Comparison of ENCODE assay signal across 25 cellular contexts in the genomic region with DNA sequence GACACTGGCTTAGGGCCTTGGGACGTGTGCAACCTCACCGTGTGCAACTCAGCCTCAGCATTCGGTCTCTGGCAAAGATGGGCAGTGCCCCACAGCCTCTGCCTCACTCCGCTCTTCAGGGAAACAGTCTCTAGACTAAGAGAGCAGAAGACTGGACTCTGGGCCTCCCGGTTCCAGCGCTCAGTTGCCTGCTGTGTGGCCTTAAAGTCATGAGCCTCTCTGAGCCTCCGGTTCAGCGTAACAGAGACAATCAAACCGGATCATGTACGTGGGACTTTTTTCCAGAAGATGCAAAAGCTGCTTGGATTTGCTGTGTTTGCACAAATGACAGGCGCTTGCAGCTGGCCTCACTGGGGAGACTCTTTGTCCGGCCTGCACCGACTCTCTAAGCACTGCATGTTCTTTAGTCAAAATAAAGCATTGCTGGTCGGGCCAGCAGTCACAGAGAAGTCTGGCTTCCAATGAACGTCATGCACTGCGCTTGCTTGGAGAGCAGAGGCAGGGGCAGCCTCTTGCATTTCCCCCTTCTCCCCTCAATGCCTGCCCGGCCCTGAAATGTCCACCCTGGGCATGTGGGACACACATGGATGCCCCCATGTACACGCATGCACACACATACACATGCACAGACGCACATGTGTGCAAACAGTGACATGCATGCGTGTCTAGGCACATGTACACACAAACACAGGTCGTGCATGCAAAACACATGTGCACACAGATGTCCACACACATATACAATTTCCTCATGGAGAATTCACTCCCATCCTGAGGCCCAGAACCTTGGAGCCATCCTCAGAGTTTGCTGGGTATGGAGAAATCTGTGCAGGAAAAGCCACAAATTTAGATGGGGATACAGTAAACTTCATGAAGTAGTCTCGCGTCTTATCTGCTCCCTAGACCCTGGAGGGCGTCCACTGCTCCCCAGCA.
DNase-seq lines count a peak whose midpoint lies in the region; ATAC-seq, FAIRE-seq and TF ChIP-seq lines count a peak whose summit lies in the region.
"Had no signal": no experiment of that assay in that cellular context is flagged by ENCODE, and none has a peak within 500 bp of the region (broad histone marks: within the 10 kb centered on the region; RNA-seq: fewer than 3 reads in every experiment).

No MANE protein-coding gene starts in this region.

- no peak for FAIRE-seq in H1 (lab: Jason Lieb, UNC)
- FAIRE-seq: islet of Langerhans had no signal

- H4K5ac ChIP-seq in H1 (ENCODE audit: insufficient read length, low read depth, low read length): no peak overlapping the region

- H3K27me3 Mint-ChIP-seq in neural progenitor cell (ENCODE audit: insufficient read depth, low read depth): peaks cover 17% of the 10 kb centered on the region
- H3K27me3 Mint-ChIP-seq: stimulated activated naive CD8-positive, alpha-beta T cell treated with anti-CD3 and anti-CD28 coated beads, Interleukin-15, Interleukin-2, amounts not matched to agents 100 ng/mL and 50 ng/mL, for 24 hours had no signal

- H2BK120ac ChIP-seq in H1 (replicated peaks; ENCODE audit: low read depth, low read length): no peak overlapping the region

- CTCF ChIA-PET in H1 (lab: Charles Lee; ENCODE audit: partially characterized antibody): interaction anchor here (1.4 kb wide), 1 partner anchor 62 kb away, joined by 3 read pairs; no protein-coding TSS in a partner anchor

- 0 out of 2 replicates have a peak overlapping the region, but pooled peaks have one; percentile 27 for H2BK12ac ChIP-seq in H1 (ENCODE audit: low read depth, low read length)

- H3K4me3 ChIP-seq in left ventricle myocardium inferior (no peak overlapping the region), H1 (ENCODE audit: extremely low read depth in 1 of 4, insufficient read depth in 2 of 4, low read depth in 3 of 4, low read length in 4 of 4) (no peak overlapping the region), neural progenitor cell (no peak overlapping the region), tibial artery (no peak overlapping the region), Karpas-422 (ENCODE audit: low read length) (no peak overlapping the region)
- H3K4me3 ChIP-seq: vagina had no signal

- no peak overlapping the region; the same call in 1 of the 2 replicates for H2BK5ac ChIP-seq in H1 (ENCODE audit: low read depth, low read length)

- H3K9me3 ChIP-seq in left ventricle myocardium inferior (replicated peaks) (no peaks in the 10 kb centered on the region), H1 (ENCODE audit: insufficient read depth in 2 of 2, low read depth in 1 of 2, low read length in 1 of 2) (no peaks in the 10 kb centered on the region), neural progenitor cell (ENCODE audit: low read depth) (no peaks in the 10 kb centered on the region), tibial artery (no peaks in the 10 kb centered on the region), Karpas-422 (ENCODE audit: low read length) (no peaks in the 10 kb centered on the region)
- H3K9me3 ChIP-seq: SK-N-SH, vagina had no signal

- no peaks in the 10 kb centered on the region for H3K36me3 Mint-ChIP-seq in neural progenitor cell

- no peaks in the 10 kb centered on the region for H3K9me2 ChIP-seq in Karpas-422 (replicated peaks; ENCODE audit: insufficient read depth, low read length)
- H3K9me2 ChIP-seq: SK-N-SH had no signal

- no peak overlapping the region for H3K14ac ChIP-seq in H1 (ENCODE audit: insufficient read length)

- no peak for TF ChIP-seq RAD21 in H1 (IDR thresholded peaks at IDR 0.05 in 1 of 2, conservative IDR thresholded peaks at IDR 0.05 in 1 of 2; ENCODE audit: low read depth in 2 of 2, low read length in 2 of 2)

- peak overlapping the region; percentile 48 for H3K4me3 Mint-ChIP-seq in neural progenitor cell
- H3K4me3 Mint-ChIP-seq: activated CD8-positive, alpha-beta T cell treated with anti-CD3 and anti-CD28 coated beads, Interleukin-2, amount 10 ng/mL, durations not matched to agents 7 days and 5 days; stimulated activated naive CD8-positive, alpha-beta T cell treated with anti-CD3 and anti-CD28 coated beads, Interleukin-15, Interleukin-2, amounts not matched to agents 100 ng/mL and 50 ng/mL, for 24 hours had no signal

- H3K18ac ChIP-seq in H1 (ENCODE audit: extremely low read depth, low read length): peak overlapping the region; percentile 19; the same call in 1 of the 2 replicates

- H3K27ac Mint-ChIP-seq in neural progenitor cell: peak overlapping the region; percentile 92
- H3K27ac Mint-ChIP-seq: activated CD8-positive, alpha-beta T cell treated with anti-CD3 and anti-CD28 coated beads, Interleukin-2, amount 10 ng/mL, durations not matched to agents 7 days and 5 days; stimulated activated naive CD8-positive, alpha-beta T cell treated with anti-CD3 and anti-CD28 coated beads, Interleukin-15, Interleukin-2, amounts not matched to agents 100 ng/mL and 50 ng/mL, for 24 hours had no signal

- peaks cover 6% of the 10 kb centered on the region for H3F3A ChIP-seq in neural progenitor cell (ENCODE audit: low read depth)

- intact Hi-C loops in left ventricle myocardium inferior (cut with micrococcal nuclease) (no loop called here), Right ventricle myocardium inferior (cut with DNase I) (no loop called here), tibial artery (cut with DNase I; ENCODE audit: low total_unique reads) (loop anchor here (5.0 kb wide), 1 partner anchor 154 kb away; a partner anchor contains a TSS)

- H3K23me2 ChIP-seq in H1 (ENCODE audit: low read depth, low read length): no peaks in the 10 kb centered on the region

- no peaks in the 10 kb centered on the region for H3K9me3 Mint-ChIP-seq in neural progenitor cell
- H3K9me3 Mint-ChIP-seq: stimulated activated naive CD8-positive, alpha-beta T cell treated with anti-CD3 and anti-CD28 coated beads, Interleukin-15, Interleukin-2, amounts not matched to agents 100 ng/mL and 50 ng/mL, for 24 hours had no signal

- no peak for TF ChIP-seq EP300 in H1 (IDR thresholded peaks at IDR 0.05; ENCODE audit: borderline replicate concordance in 1 of 2, low read depth in 2 of 2, low read length in 2 of 2)

- H3K4ac ChIP-seq in H1 (replicated peaks; ENCODE audit: insufficient read length, low read depth, low read length): no peak overlapping the region

- no peak overlapping the region; the same call in 1 of the 2 replicates for H4K8ac ChIP-seq in H1 (ENCODE audit: extremely low read depth, insufficient read depth, low read length)

- H2BK20ac ChIP-seq in H1 (ENCODE audit: low read length): no peak overlapping the region

- DNase-seq in left ventricle myocardium inferior (peak; percentile 28), Right ventricle myocardium inferior (ENCODE audit: missing footprints) (no peak), H1 (ENCODE audit: low read depth in 1 of 2, low spot score in 2 of 2) (no peak), neural progenitor cell (ENCODE audit: low spot score) (no peak), tibial artery (peak in 1 of 2 donors; percentile 78), Karpas-422 (no peak), NCI-H748 treated with DMSO at 0.1 percent for 48 hours (lab: John Stamatoyannopoulos, UW) (no peak)
- DNase-seq: 8988T; activated CD8-positive, alpha-beta T cell treated with anti-CD3 and anti-CD28 coated beads, Interleukin-2, amount 10 ng/mL, durations not matched to agents 7 days and 5 days; activated naive CD4-positive, alpha-beta T cell; activated T-cell treated with anti-CD3 and anti-CD28 coated beads, Interleukin-2, amount 50 U/mL, for 1 hour; AML-193; cortex of kidney; DND-41; GOT3; mammary epithelial cell; NCI-H187; NCI-H345; NK-92 treated with Interleukin-12 subunit alpha and Interleukin-12 subunit beta, amount 100 ng/mL, for 24 hours; SK-N-SH; stimulated activated CD4-positive, alpha-beta T cell treated with anti-CD3 and anti-CD28 coated beads, Interleukin-4, amount 100 ng/mL, for 1 hour had no signal

- no peak for ATAC-seq in Right ventricle myocardium inferior
- ATAC-seq in HG02885 (IDR thresholded peaks at IDR 0.05; ENCODE audit: poor library complexity, unreplicated experiment): no peak
- ATAC-seq: activated CD8-positive, alpha-beta T cell treated with anti-CD3 and anti-CD28 coated beads, Interleukin-2, amount 10 ng/mL, durations not matched to agents 7 days and 5 days had no signal

- 83% methylated on average over 24 of the region's 24 CpGs; no CpG with 5 or more reads in 1 of the 2 experiments for WGBS in H1 (ENCODE audit: extremely low coverage in 1 of 2, insufficient coverage in 1 of 2, insufficient read length in 1 of 2, insufficient replicate concordance in 2 of 2, low coverage in 1 of 2, low lambda C conversion rate in 2 of 2, missing lambda C conversion rate in 1 of 2), 2 experiments

- H3K79me2 ChIP-seq in H1 (ENCODE audit: control insufficient read depth in 1 of 2, insufficient read depth in 2 of 2, low read length in 2 of 2) (no peaks in the 10 kb centered on the region), neural progenitor cell (ENCODE audit: low read depth) (no peaks in the 10 kb centered on the region), Karpas-422 (ENCODE audit: low read length) (no peaks in the 10 kb centered on the region)

- H3K4me2 ChIP-seq in H1 (ENCODE audit: insufficient read depth in 1 of 2, low read depth in 2 of 2, low read length in 2 of 2): no peak overlapping the region
- no peak overlapping the region for H3K4me2 ChIP-seq in neural progenitor cell
- no peak overlapping the region for H3K4me2 ChIP-seq in Karpas-422 (ENCODE audit: low read depth, low read length, poor library complexity, severe bottlenecking)
- H3K4me2 ChIP-seq: SK-N-SH had no signal

- peaks cover 77% of the 10 kb centered on the region for H3K4me1 Mint-ChIP-seq in neural progenitor cell

- H3K4me1 ChIP-seq in left ventricle myocardium inferior (peaks cover 44% of the 10 kb centered on the region), H1 (replicated peaks in 1 of 4; ENCODE audit: control insufficient read depth in 3 of 4, insufficient read depth in 4 of 4, low read length in 3 of 4) (peaks cover 0 to 7% (median 4%) of the 10 kb centered on the region in 4 experiments; a peak in 4 of 7 replicates), neural progenitor cell (peaks cover 39% of the 10 kb centered on the region), tibial artery (peaks cover 0 to 91% (median 73%) of the 10 kb centered on the region in 4 donors), Karpas-422 (ENCODE audit: low read length) (no peaks in the 10 kb centered on the region)

- POLR2A ChIA-PET in H1 (lab: Charles Lee; ENCODE audit: partially characterized antibody): no interaction called here

- TF ChIP-seq CTCF in left ventricle myocardium inferior (IDR thresholded peaks at IDR 0.05; ENCODE audit: borderline replicate concordance): no peak
- TF ChIP-seq CTCF in H1 (IDR thresholded peaks at IDR 0.05; ENCODE audit: control extremely low read depth in 1 of 3, insufficient read depth in 1 of 3, low read depth in 1 of 3, low read length in 3 of 3): no peak
- TF ChIP-seq CTCF in neural progenitor cell (IDR thresholded peaks at IDR 0.05): no peak
- no peak for TF ChIP-seq CTCF in tibial artery (IDR thresholded peaks at IDR 0.05)

- H3K27me3 ChIP-seq in left ventricle myocardium inferior (ENCODE audit: low read depth): peaks cover 16% of the 10 kb centered on the region
- no peaks in the 10 kb centered on the region; a peak in 1 of 7 replicates for H3K27me3 ChIP-seq in H1 (replicated peaks in 1 of 4; ENCODE audit: control insufficient read depth in 3 of 4, extremely low read depth in 1 of 4, insufficient read depth in 3 of 4, low read length in 3 of 4)
- no peaks in the 10 kb centered on the region for H3K27me3 ChIP-seq in neural progenitor cell
- H3K27me3 ChIP-seq in tibial artery: no peaks in the 10 kb centered on the region
- no peaks in the 10 kb centered on the region for H3K27me3 ChIP-seq in Karpas-422 (ENCODE audit: low read length)
- H3K27me3 ChIP-seq: vagina had no signal

- H2BK15ac ChIP-seq in H1 (ENCODE audit: low read length): no peak overlapping the region

- no peak overlapping the region for H3K56ac ChIP-seq in H1 (replicated peaks; ENCODE audit: insufficient read length, low read depth, low read length)

- H3K9ac ChIP-seq in H1 (replicated peaks in 1 of 4; ENCODE audit: extremely low read depth in 1 of 4, low read depth in 3 of 4, low read length in 3 of 4) (no peak overlapping the region), neural progenitor cell (no peak overlapping the region), Karpas-422 (ENCODE audit: low read length) (no peak overlapping the region)
- H3K9ac ChIP-seq: SK-N-SH had no signal

- no peak overlapping the region for H3K23ac ChIP-seq in H1 (ENCODE audit: insufficient read length)

- no peaks in the 10 kb centered on the region for H3K36me3 ChIP-seq in left ventricle myocardium inferior
- no peaks in the 10 kb centered on the region for H3K36me3 ChIP-seq in H1 (ENCODE audit: control insufficient read depth in 2 of 4, insufficient read depth in 4 of 4, low read length in 3 of 4)
- H3K36me3 ChIP-seq in neural progenitor cell: no peaks in the 10 kb centered on the region
- no peaks in the 10 kb centered on the region for H3K36me3 ChIP-seq in tibial artery
- no peaks in the 10 kb centered on the region for H3K36me3 ChIP-seq in Karpas-422 (ENCODE audit: insufficient read depth, low read length)
- H3K36me3 ChIP-seq: vagina had no signal

- no peak overlapping the region for H4K91ac ChIP-seq in H1 (replicated peaks; ENCODE audit: insufficient read length, low read length)

- no peak overlapping the region for H2AK5ac ChIP-seq in H1 (ENCODE audit: low read depth, low read length)

- no peak overlapping the region for H3K27ac ChIP-seq in left ventricle myocardium inferior (replicated peaks)
- no peak overlapping the region for H3K27ac ChIP-seq in H1 (ENCODE audit: low read depth, low read length)
- H3K27ac ChIP-seq in neural progenitor cell: no peak overlapping the region
- H3K27ac ChIP-seq in tibial artery: peak overlapping the region; percentile 67 to 81
- H3K27ac ChIP-seq in Karpas-422 (ENCODE audit: low read length): no peak overlapping the region
- H3K27ac ChIP-seq: vagina had no signal

- H2AFZ ChIP-seq in H1 (ENCODE audit: low read length) (no peak overlapping the region), neural progenitor cell (replicated peaks) (no peak overlapping the region), Karpas-422 (ENCODE audit: low read length) (no peak overlapping the region)

- no peak for TF ChIP-seq POLR2A in H1 (IDR thresholded peaks at IDR 0.05; ENCODE audit: control extremely low read depth in 1 of 2, low read depth in 2 of 2, low read length in 2 of 2)

- H4K20me1 ChIP-seq in H1 (replicated peaks in 1 of 2; ENCODE audit: control insufficient read depth in 1 of 2, insufficient read depth in 2 of 2, low read length in 2 of 2) (no peaks in the 10 kb centered on the region), neural progenitor cell (ENCODE audit: low read depth) (no peaks in the 10 kb centered on the region), Karpas-422 (ENCODE audit: insufficient read depth, low read depth, low read length) (no peaks in the 10 kb centered on the region)

- H3K79me1 ChIP-seq in H1 (ENCODE audit: low read depth, low read length): no peaks in the 10 kb centered on the region

Comparison
In these comparisons a context has a peak if more than half of its experiments do, and no peak if none do; other contexts are left out.
1. H3K27ac ChIP-seq: peak in tibial artery (2 of 2); none in left ventricle myocardium inferior (single experiment), H1 (single experiment), neural progenitor cell (single experiment) and Karpas-422 (single experiment).